ENCODE assay signal across 22 cellular contexts in the genomic region with DNA sequence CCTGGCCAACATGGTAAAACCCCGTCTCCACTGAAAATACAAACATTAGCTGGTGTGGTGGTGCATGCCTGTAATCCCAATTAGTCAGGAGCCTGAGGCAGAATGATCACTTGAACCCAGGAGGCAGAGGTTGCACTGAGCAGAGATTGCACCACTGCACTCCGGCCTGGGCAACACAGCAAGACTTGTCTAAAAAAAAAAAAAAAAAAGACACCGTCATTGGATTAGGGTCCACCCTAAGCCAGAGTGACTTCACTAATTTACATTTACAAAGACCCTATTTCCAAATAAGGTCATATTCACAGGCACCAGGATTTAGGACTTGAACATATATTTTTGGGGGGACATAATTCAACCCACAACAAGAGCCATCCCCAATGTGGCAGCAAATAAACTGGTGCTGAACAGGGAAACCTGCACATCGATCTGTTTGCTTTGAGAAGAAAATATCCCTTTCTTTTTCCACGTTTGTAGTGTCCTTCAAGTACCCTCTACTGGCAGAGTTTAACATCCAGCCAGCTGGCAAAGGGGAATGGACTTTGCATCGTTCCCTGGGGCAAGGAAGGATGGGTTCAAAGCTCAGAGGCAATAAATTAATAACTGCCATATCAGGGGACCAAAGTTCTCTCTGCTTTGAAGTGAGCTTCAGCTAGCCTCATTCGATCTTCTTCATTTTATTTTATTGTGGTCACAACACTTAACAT. TPM values are rescaled to one million over a fixed set of nuclear protein-coding genes. Genes with fewer than 3 reads are reported as not detected.
A peak's percentile ranks its signal among the peaks of the same experiment; 100 is the strongest.
DNase-seq lines count a peak whose midpoint lies in the region; ATAC-seq and TF ChIP-seq lines count a peak whose summit lies in the region.
"Had no signal": no experiment of that assay in that cellular context is flagged by ENCODE, and none has a peak within 500 bp of the region (broad histone marks: within the 10 kb centered on the region; RNA-seq: fewer than 3 reads in every experiment).

No MANE protein-coding gene starts in this region.

- H3K27ac Mint-ChIP-seq in activated CD8-positive, alpha-beta T cell treated with anti-CD3 and anti-CD28 coated beads, Interleukin-2, amount 10 ng/mL, durations not matched to agents 7 days and 5 days, result peak overlapping the region; percentile 23
- H3K27ac Mint-ChIP-seq in activated CD8-positive, alpha-beta T cell treated with anti-CD3 and anti-CD28 coated beads for 36 hours, result no peak overlapping the region
- H3K27ac Mint-ChIP-seq: mesothelial cell of epicardium; naive thymus-derived CD8-positive, alpha-beta T cell; stimulated activated naive CD8-positive, alpha-beta T cell treated with anti-CD3 and anti-CD28 coated beads, Interleukin-15, Interleukin-2, amounts not matched to agents 100 ng/mL and 50 ng/mL, for 24 hours had no signal

- peaks cover 11% of the 10 kb centered on the region for H3K4me1 Mint-ChIP-seq in activated CD8-positive, alpha-beta T cell treated with anti-CD3 and anti-CD28 coated beads, Interleukin-2, amount 10 ng/mL, durations not matched to agents 7 days and 5 days (ENCODE audit: low read depth)
- peaks cover 2% of the 10 kb centered on the region for H3K4me1 Mint-ChIP-seq in activated CD8-positive, alpha-beta T cell treated with anti-CD3 and anti-CD28 coated beads for 36 hours (ENCODE audit: low read depth)

- CTCF ChIA-PET in activated CD8-positive, alpha-beta T cell treated with anti-CD3 and anti-CD28 coated beads, Interleukin-2, amount 10 ng/mL, durations not matched to agents 7 days and 5 days (lab: Charles Lee), result interaction anchor here (0.7 kb wide), 1 partner anchor 920 kb away, joined by 3 read pairs; no protein-coding TSS in a partner anchor
- CTCF ChIA-PET in activated CD8-positive, alpha-beta T cell treated with anti-CD3 and anti-CD28 coated beads for 36 hours (lab: Charles Lee), result interaction anchor here (1.2 kb wide), 1 partner anchor 37 kb away, joined by 3 read pairs; no protein-coding TSS in a partner anchor

- no peak for ATAC-seq in activated CD8-positive, alpha-beta T cell treated with anti-CD3 and anti-CD28 coated beads, Interleukin-2, amount 10 ng/mL, durations not matched to agents 7 days and 5 days
- no peak for ATAC-seq in activated CD8-positive, alpha-beta T cell treated with anti-CD3 and anti-CD28 coated beads for 36 hours
- ATAC-seq in left lobe of liver (peak; percentile 44), HG03139 (IDR thresholded peaks at IDR 0.05; ENCODE audit: unreplicated experiment) (no peak)
- ATAC-seq: activated T-cell treated with anti-CD3 and anti-CD28 coated beads, Interleukin-2, amount 50 U/mL, for 4 hours; HCT116; left ventricle myocardium superior; naive thymus-derived CD8-positive, alpha-beta T cell had no signal

- peaks cover 10% of the 10 kb centered on the region for H3K27me3 Mint-ChIP-seq in activated CD8-positive, alpha-beta T cell treated with anti-CD3 and anti-CD28 coated beads, Interleukin-2, amount 10 ng/mL, durations not matched to agents 7 days and 5 days (ENCODE audit: low read depth)
- H3K27me3 Mint-ChIP-seq in activated CD8-positive, alpha-beta T cell treated with anti-CD3 and anti-CD28 coated beads for 36 hours, result peaks cover 3% of the 10 kb centered on the region

- intact Hi-C loops in activated CD8-positive, alpha-beta T cell treated with anti-CD3 and anti-CD28 coated beads for 36 hours (cut with micrococcal nuclease), result loop anchor here (5.0 kb wide), 1 partner anchor 35 kb away; a partner anchor contains a TSS

- POLR2A ChIA-PET in activated CD8-positive, alpha-beta T cell treated with anti-CD3 and anti-CD28 coated beads, Interleukin-2, amount 10 ng/mL, durations not matched to agents 7 days and 5 days (lab: Charles Lee), result no interaction called here
- POLR2A ChIA-PET in activated CD8-positive, alpha-beta T cell treated with anti-CD3 and anti-CD28 coated beads for 36 hours (lab: Charles Lee), result no interaction called here

- no peak overlapping the region for H3K4me3 Mint-ChIP-seq in activated CD8-positive, alpha-beta T cell treated with anti-CD3 and anti-CD28 coated beads, Interleukin-2, amount 10 ng/mL, durations not matched to agents 7 days and 5 days
- H3K4me3 Mint-ChIP-seq in activated CD8-positive, alpha-beta T cell treated with anti-CD3 and anti-CD28 coated beads for 36 hours, result no peak overlapping the region
- H3K4me3 Mint-ChIP-seq: activated T-cell treated with anti-CD3 and anti-CD28 coated beads, Interleukin-2, amount 50 U/mL, for 4 hours; central memory CD8-positive, alpha-beta T cell; mesothelial cell of epicardium; naive thymus-derived CD8-positive, alpha-beta T cell; stimulated activated naive CD8-positive, alpha-beta T cell treated with anti-CD3 and anti-CD28 coated beads, Interleukin-15, Interleukin-2, amounts not matched to agents 100 ng/mL and 50 ng/mL, for 24 hours had no signal

- TF ChIP-seq CTCF in activated CD8-positive, alpha-beta T cell treated with anti-CD3 and anti-CD28 coated beads for 36 hours (IDR thresholded peaks at IDR 0.05), result no peak

- no peak for DNase-seq in activated CD8-positive, alpha-beta T cell treated with anti-CD3 and anti-CD28 coated beads, Interleukin-2, amount 10 ng/mL, durations not matched to agents 7 days and 5 days
- DNase-seq in activated CD8-positive, alpha-beta T cell treated with anti-CD3 and anti-CD28 coated beads for 36 hours, result no peak
- peak; percentile 48 for DNase-seq in SW480 (ENCODE audit: low spot score)
- peak; percentile 84 for DNase-seq in left lobe of liver (ENCODE audit: low spot score)
- no peak for DNase-seq in DMS114 treated with DMSO at 0.1 percent for 48 hours (lab: John Stamatoyannopoulos, UW; ENCODE audit: unreplicated experiment)
- DNase-seq in foreskin melanocyte, result no peak
- DNase-seq: activated CD4-positive, alpha-beta T cell treated with anti-CD3 and anti-CD28 coated beads for 48 hours; activated gamma-delta T cell treated with Interleukin-2 at 50 U/mL for 16 hours; activated T-cell treated with anti-CD3 and anti-CD28 coated beads, Interleukin-2, amount 50 U/mL, for 4 hours; COR-L47; DND-41; dorsolateral prefrontal cortex; left ventricle myocardium superior; naive thymus-derived CD8-positive, alpha-beta T cell; NCI-H1694 treated with DMSO at 0.1 percent for 48 hours; NCI-H69; T-helper 2 cell had no signal

- peaks cover 3% of the 10 kb centered on the region for H3K36me3 Mint-ChIP-seq in activated CD8-positive, alpha-beta T cell treated with anti-CD3 and anti-CD28 coated beads, Interleukin-2, amount 10 ng/mL, durations not matched to agents 7 days and 5 days (ENCODE audit: low read depth)
- H3K36me3 Mint-ChIP-seq in activated CD8-positive, alpha-beta T cell treated with anti-CD3 and anti-CD28 coated beads for 36 hours (ENCODE audit: low read depth), result peaks cover 9% of the 10 kb centered on the region
- H3K36me3 Mint-ChIP-seq: mesothelial cell of epicardium; naive thymus-derived CD8-positive, alpha-beta T cell had no signal

- no peaks in the 10 kb centered on the region for H3K9me3 Mint-ChIP-seq in activated CD8-positive, alpha-beta T cell treated with anti-CD3 and anti-CD28 coated beads, Interleukin-2, amount 10 ng/mL, durations not matched to agents 7 days and 5 days (ENCODE audit: insufficient read depth)
- no peaks in the 10 kb centered on the region for H3K9me3 Mint-ChIP-seq in activated CD8-positive, alpha-beta T cell treated with anti-CD3 and anti-CD28 coated beads for 36 hours
- H3K9me3 Mint-ChIP-seq: activated T-cell treated with anti-CD3 and anti-CD28 coated beads, Interleukin-2, amount 50 U/mL, for 4 hours; central memory CD8-positive, alpha-beta T cell; mesothelial cell of epicardium; naive thymus-derived CD8-positive, alpha-beta T cell; stimulated activated naive CD8-positive, alpha-beta T cell treated with anti-CD3 and anti-CD28 coated beads, Interleukin-15, Interleukin-2, amounts not matched to agents 100 ng/mL and 50 ng/mL, for 24 hours had no signal

RNA-seq across cellular contexts. Expression of a gene that starts 3.7 kb away (rescaled TPM):
- 1 to 10 TPM; 3.9 to 4.2 TPM for total RNA-seq in activated CD8-positive, alpha-beta T cell treated with anti-CD3 and anti-CD28 coated beads, Interleukin-2, amount 10 ng/mL, durations not matched to agents 7 days and 5 days
- 10 to 100 TPM in 1 of 2 experiments, 1 to 10 TPM in 1; 9.6 to 11.0 TPM for total RNA-seq in activated CD8-positive, alpha-beta T cell treated with anti-CD3 and anti-CD28 coated beads for 36 hours
- total RNA-seq in left lobe of liver, result 21.7 TPM

RNA-seq across cellular contexts. Expression of a gene that starts 28.0 kb away (rescaled TPM):
- not detected for total RNA-seq in activated CD8-positive, alpha-beta T cell treated with anti-CD3 and anti-CD28 coated beads, Interleukin-2, amount 10 ng/mL, durations not matched to agents 7 days and 5 days
- 1 to 10 TPM; 1.7 to 1.8 TPM for total RNA-seq in activated CD8-positive, alpha-beta T cell treated with anti-CD3 and anti-CD28 coated beads for 36 hours
- total RNA-seq in left lobe of liver, result 526 TPM
- total RNA-seq: naive thymus-derived CD8-positive, alpha-beta T cell had no signal

RNA-seq across cellular contexts. Expression of a gene that starts 34.0 kb away (rescaled TPM):
- 10 to 100 TPM; 21.4 TPM for total RNA-seq in activated CD8-positive, alpha-beta T cell treated with anti-CD3 and anti-CD28 coated beads, Interleukin-2, amount 10 ng/mL, durations not matched to agents 7 days and 5 days
- total RNA-seq in activated CD8-positive, alpha-beta T cell treated with anti-CD3 and anti-CD28 coated beads for 36 hours, result 10 to 100 TPM; 14.3 to 17.2 TPM
- 6.3 TPM for total RNA-seq in left lobe of liver

Comparison
In these comparisons a context has a peak if more than half of its experiments do, and no peak if none do; other contexts are left out.
1. DNase-seq: peak in SW480 (single experiment) and left lobe of liver (single experiment); none in activated CD8-positive, alpha-beta T cell treated with anti-CD3 and anti-CD28 coated beads, Interleukin-2, amount 10 ng/mL, durations not matched to agents 7 days and 5 days (single experiment), activated CD8-positive, alpha-beta T cell treated with anti-CD3 and anti-CD28 coated beads for 36 hours (single experiment), DMS114 treated with DMSO at 0.1 percent for 48 hours (single experiment) and foreskin melanocyte (single experiment).
2. RNA of a gene that starts 28.0 kb away (total RNA-seq): 526 TPM in left lobe of liver (single experiment); 1.7 to 1.8 TPM in activated CD8-positive, alpha-beta T cell treated with anti-CD3 and anti-CD28 coated beads for 36 hours and not detected in activated CD8-positive, alpha-beta T cell treated with anti-CD3 and anti-CD28 coated beads, Interleukin-2, amount 10 ng/mL, durations not matched to agents 7 days and 5 days; every median in the first group is over 100 times any median in the second.